In genomic region chr18:28834889-28835288, GRCh38 we compare ENCODE assay signal across 1 cellular context.
TF ChIP-seq lines count a peak whose summit lies in the region.

No MANE protein-coding gene starts in this region.

TF ChIP-seq in SK-N-SH, 30 proteins besides CTCF, POLR2A, EP300 and RAD21 (continued from another document):
- TF ChIP-seq, protein P1, sequence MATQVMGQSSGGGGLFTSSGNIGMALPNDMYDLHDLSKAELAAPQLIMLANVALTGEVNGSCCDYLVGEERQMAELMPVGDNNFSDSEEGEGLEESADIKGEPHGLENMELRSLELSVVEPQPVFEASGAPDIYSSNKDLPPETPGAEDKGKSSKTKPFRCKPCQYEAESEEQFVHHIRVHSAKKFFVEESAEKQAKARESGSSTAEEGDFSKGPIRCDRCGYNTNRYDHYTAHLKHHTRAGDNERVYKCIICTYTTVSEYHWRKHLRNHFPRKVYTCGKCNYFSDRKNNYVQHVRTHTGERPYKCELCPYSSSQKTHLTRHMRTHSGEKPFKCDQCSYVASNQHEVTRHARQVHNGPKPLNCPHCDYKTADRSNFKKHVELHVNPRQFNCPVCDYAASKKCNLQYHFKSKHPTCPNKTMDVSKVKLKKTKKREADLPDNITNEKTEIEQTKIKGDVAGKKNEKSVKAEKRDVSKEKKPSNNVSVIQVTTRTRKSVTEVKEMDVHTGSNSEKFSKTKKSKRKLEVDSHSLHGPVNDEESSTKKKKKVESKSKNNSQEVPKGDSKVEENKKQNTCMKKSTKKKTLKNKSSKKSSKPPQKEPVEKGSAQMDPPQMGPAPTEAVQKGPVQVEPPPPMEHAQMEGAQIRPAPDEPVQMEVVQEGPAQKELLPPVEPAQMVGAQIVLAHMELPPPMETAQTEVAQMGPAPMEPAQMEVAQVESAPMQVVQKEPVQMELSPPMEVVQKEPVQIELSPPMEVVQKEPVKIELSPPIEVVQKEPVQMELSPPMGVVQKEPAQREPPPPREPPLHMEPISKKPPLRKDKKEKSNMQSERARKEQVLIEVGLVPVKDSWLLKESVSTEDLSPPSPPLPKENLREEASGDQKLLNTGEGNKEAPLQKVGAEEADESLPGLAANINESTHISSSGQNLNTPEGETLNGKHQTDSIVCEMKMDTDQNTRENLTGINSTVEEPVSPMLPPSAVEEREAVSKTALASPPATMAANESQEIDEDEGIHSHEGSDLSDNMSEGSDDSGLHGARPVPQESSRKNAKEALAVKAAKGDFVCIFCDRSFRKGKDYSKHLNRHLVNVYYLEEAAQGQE (IDR thresholded peaks at IDR 0.05; ENCODE audit: low read depth, low read length) = no peak
TF ChIP-seq in SK-N-SH: peak in this region for 5.
